In the genomic region with DNA sequence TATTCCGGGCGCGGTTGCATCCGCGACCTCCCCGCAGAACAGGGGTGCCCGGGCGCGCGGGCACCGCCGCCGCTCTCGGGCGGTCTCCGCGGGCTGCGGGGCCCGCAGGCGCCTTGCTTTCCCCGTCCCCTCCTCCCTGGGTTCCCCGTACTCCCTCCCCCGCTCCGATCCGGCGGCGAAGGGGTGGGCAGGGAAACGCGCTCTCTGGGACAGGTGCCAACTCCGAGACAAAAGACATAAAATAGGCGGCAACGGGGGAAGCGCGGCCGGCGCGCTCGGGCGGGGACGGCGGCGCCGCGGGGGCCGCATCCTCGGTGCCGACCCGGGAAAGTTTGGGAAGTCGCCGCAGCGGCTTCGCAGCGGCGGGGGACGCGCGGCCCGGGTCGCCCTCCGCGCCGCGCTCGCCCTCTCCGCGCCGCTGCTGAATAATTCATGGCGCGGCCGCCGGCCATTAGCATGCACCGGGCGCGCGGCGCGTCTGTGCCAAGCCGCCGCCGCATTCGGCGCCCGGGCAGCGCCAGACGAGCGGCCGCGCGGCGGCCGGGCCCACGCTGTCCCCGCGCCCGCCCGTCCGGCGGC, we compare ENCODE assay signal across 8 cellular contexts.
DNase-seq lines count a peak whose midpoint lies in the region; ATAC-seq and TF ChIP-seq lines count a peak whose summit lies in the region.

No MANE protein-coding gene starts in this region.

- DNase-seq in activated gamma-delta T cell treated with Interleukin-2 at 50 U/mL for 16 hours: peak; percentile 38
- DNase-seq in activated gamma-delta T cell (lab: John Stamatoyannopoulos, UW): no peak
- peak; percentile 55 for DNase-seq in NCI-H146 treated with DMSO at 0.1 percent for 48 hours (lab: John Stamatoyannopoulos, UW; ENCODE audit: unreplicated experiment)
- peak; percentile 91 to 93 for DNase-seq in left colon
- DNase-seq in stimulated activated CD4-positive, alpha-beta T cell treated with anti-CD3 and anti-CD28 coated beads, Interleukin-12 subunit alpha, Interleukin-12 subunit beta, amount 100 ng/mL, for 4 hours: peak; percentile 71

- ATAC-seq in left colon (peak; percentile 15), HG02610 (IDR thresholded peaks at IDR 0.05; ENCODE audit: unreplicated experiment) (no peak)

- H3K27ac ChIP-seq in VCaP: peak overlapping the region; percentile 93
- peak overlapping the region; percentile 83 for H3K27ac ChIP-seq in cingulate gyrus (ENCODE audit: low read depth, low read length)

- intact Hi-C loops in left colon (cut with DNase I, micrococcal nuclease): no loop called here

- TF ChIP-seq CTCF in VCaP (conservative IDR thresholded peaks at IDR 0.05): no peak
